14 cellular contexts compared by ENCODE assay signal in genomic region chr5:37735649-37736347, GRCh38.
DNase-seq lines count a peak whose midpoint lies in the region; ATAC-seq, FAIRE-seq and TF ChIP-seq lines count a peak whose summit lies in the region.
"Had no signal": no experiment of that assay in that cellular context is flagged by ENCODE, and none has a peak within 500 bp of the region (broad histone marks: within the 10 kb centered on the region; RNA-seq: fewer than 3 reads in every experiment).

No MANE protein-coding gene starts in this region.

- H3K36me3 ChIP-seq in GM12878 (ENCODE audit: control insufficient read depth in 2 of 2, insufficient read depth in 2 of 2, low read length in 1 of 2) = no peaks in the 10 kb centered on the region; a peak in 1 of 4 replicates

- no peaks in the 10 kb centered on the region for H3K79me2 ChIP-seq in GM12878 (ENCODE audit: control insufficient read depth, insufficient read depth, low read length)

- H3K9me3 ChIP-seq in GM12878 (replicated peaks; ENCODE audit: control insufficient read depth, insufficient read depth, low read length) = no peaks in the 10 kb centered on the region; the same call in 2 of the 3 replicates

- in situ Hi-C loops in GM12878 (cut with MboI) = no loop called here

- no peak for TF ChIP-seq CTCF in GM12878 (IDR thresholded peaks at IDR 0.05 in 2 of 3, conservative IDR thresholded peaks at IDR 0.05 in 1 of 3; ENCODE audit: control insufficient read depth in 2 of 3, extremely low read depth in 1 of 3, insufficient read depth in 1 of 3, low read depth in 3 of 3, low read length in 3 of 3)

- SMC1A ChIA-PET in GM12878 (lab: Charles Lee; ENCODE audit: uncharacterized antibody, unreplicated experiment) = interaction anchor here (1.0 to 2.0 kb wide), 4 partner anchors 11 to 26 kb away, joined by 3 to 13 read pairs (median 4); no protein-coding TSS in a partner anchor

- H3K4me1 ChIP-seq in GM12878 (ENCODE audit: control insufficient read depth, insufficient read depth, low read length) = peaks cover 6% of the 10 kb centered on the region

- DNase-seq in EL (peak; percentile 21), NCI-H1694 treated with DMSO at 0.1 percent for 48 hours (lab: John Stamatoyannopoulos, UW) (peak; percentile 27), GM12878 (ENCODE audit: low read depth, low spot score) (no peak), myocyte (ENCODE audit: low read depth) (peak; percentile 75), GF-D8 (lab: John Stamatoyannopoulos, UW) (no peak), KG1 (lab: John Stamatoyannopoulos, UW) (no peak)
- no peak for DNase-seq in activated naive CD4-positive, alpha-beta T cell treated with anti-CD3 and anti-CD28 coated beads, Interleukin-2, amount 10 ng/mL, durations not matched to agents 7 days and 5 days
- DNase-seq in NK-92 treated with Interleukin-12 subunit alpha and Interleukin-12 subunit beta, amount 100 ng/mL, for 24 hours (lab: John Stamatoyannopoulos, UW) = no peak
- DNase-seq: activated T-cell treated with anti-CD3 and anti-CD28 coated beads for 4 hours, COR-L47, Kasumi-1, NCI-H774 had no signal

- no peaks in the 10 kb centered on the region for H3K27me3 Mint-ChIP-seq in activated naive CD4-positive, alpha-beta T cell treated with anti-CD3 and anti-CD28 coated beads, Interleukin-2, amount 10 ng/mL, durations not matched to agents 7 days and 5 days

- H2AFZ ChIP-seq in GM12878 (ENCODE audit: control insufficient read depth, low read depth, low read length) = no peak overlapping the region

- H3K27ac Mint-ChIP-seq in activated naive CD4-positive, alpha-beta T cell treated with anti-CD3 and anti-CD28 coated beads, Interleukin-2, amount 10 ng/mL, durations not matched to agents 7 days and 5 days = no peak overlapping the region
- H3K27ac Mint-ChIP-seq: mesothelial cell of epicardium had no signal

- H3K4me1 Mint-ChIP-seq in activated naive CD4-positive, alpha-beta T cell treated with anti-CD3 and anti-CD28 coated beads, Interleukin-2, amount 10 ng/mL, durations not matched to agents 7 days and 5 days = peaks cover 15% of the 10 kb centered on the region

- no TSS peak for BruUV-seq in GM12878 (replicated peaks; lab: Mats Ljungman, UMichigan)

- no peak for FAIRE-seq in GM12878 (lab: Jason Lieb, UNC)

- no peak overlapping the region for H3K9ac ChIP-seq in GM12878 (ENCODE audit: control insufficient read depth, insufficient read depth, low read length)

- no peak overlapping the region for H3K4me2 ChIP-seq in GM12878 (ENCODE audit: control insufficient read depth, insufficient read depth)

- 74% methylated on average over 4 of the region's 4 CpGs for WGBS in GM12878 (ENCODE audit: insufficient coverage, insufficient replicate concordance, low lambda C conversion rate, missing lambda C conversion rate)

- no peak overlapping the region for H3K4me3 Mint-ChIP-seq in activated naive CD4-positive, alpha-beta T cell treated with anti-CD3 and anti-CD28 coated beads, Interleukin-2, amount 10 ng/mL, durations not matched to agents 7 days and 5 days
- H3K4me3 Mint-ChIP-seq: mesothelial cell of epicardium had no signal

- no peak overlapping the region for H3K27ac ChIP-seq in GM12878 (ENCODE audit: control insufficient read depth, insufficient read depth)

- ATAC-seq in GM12878 = peak; percentile 38; the same call in 2 of the 3 replicates

- no peak overlapping the region for H3K4me3 ChIP-seq in GM12878
- H3K4me3 ChIP-seq: coronary artery had no signal

- no peaks in the 10 kb centered on the region for H3K27me3 ChIP-seq in GM12878 (replicated peaks in 1 of 2; ENCODE audit: control insufficient read depth in 2 of 2, insufficient read depth in 2 of 2, low read length in 1 of 2)

- TF ChIP-seq EP300 in GM12878 (IDR thresholded peaks at IDR 0.05; ENCODE audit: borderline replicate concordance in 1 of 2, control insufficient read depth in 1 of 2, low read depth in 2 of 2, low read length in 2 of 2) = no peak

- peaks cover 10% of the 10 kb centered on the region for H3K36me3 Mint-ChIP-seq in activated naive CD4-positive, alpha-beta T cell treated with anti-CD3 and anti-CD28 coated beads, Interleukin-2, amount 10 ng/mL, durations not matched to agents 7 days and 5 days

- TF ChIP-seq POLR2A in GM12878 (IDR thresholded peaks at IDR 0.05; ENCODE audit: low read depth, low read length) = no peak

- no peak for TF ChIP-seq RAD21 in GM12878 (IDR thresholded peaks at IDR 0.05; ENCODE audit: insufficient read depth, low read depth, low read length)

- RAD21 ChIA-PET in GM12878 (lab: Charles Lee; ENCODE audit: unreplicated experiment) = interaction anchor here (1.6 kb wide), 1 partner anchor 323 kb away, joined by 4 read pairs; no protein-coding TSS in a partner anchor

- POLR2A ChIA-PET in GM12878 (lab: Charles Lee) = interaction anchor here (0.6 kb wide), 1 partner anchor 1559 kb away, joined by 5 read pairs; no protein-coding TSS in a partner anchor

- no peaks in the 10 kb centered on the region for H3K9me3 Mint-ChIP-seq in activated naive CD4-positive, alpha-beta T cell treated with anti-CD3 and anti-CD28 coated beads, Interleukin-2, amount 10 ng/mL, durations not matched to agents 7 days and 5 days
- H3K9me3 Mint-ChIP-seq: mesothelial cell of epicardium had no signal

- intact Hi-C loops in GM12878 (cut with micrococcal nuclease; ENCODE audit: unreplicated experiment) = no loop called here

- no peaks in the 10 kb centered on the region for H4K20me1 ChIP-seq in GM12878 (ENCODE audit: control insufficient read depth, insufficient read depth)

- CTCF ChIA-PET in GM12878 (lab: Yijun Ruan, JAX) = interaction anchor here (3.0 kb wide), 1 partner anchor 12 kb away, joined by 14 read pairs; no protein-coding TSS in a partner anchor
- CTCF ChIA-PET in activated naive CD4-positive, alpha-beta T cell treated with anti-CD3 and anti-CD28 coated beads, Interleukin-2, amount 10 ng/mL, durations not matched to agents 7 days and 5 days (lab: Charles Lee) = interaction anchor here (1.6 to 2.7 kb wide), 4 partner anchors 11 to 323 kb away, joined by 3 to 17 read pairs (median 6); no protein-coding TSS in a partner anchor

TF ChIP-seq in GM12878, 131 proteins besides CTCF, POLR2A, EP300 and RAD21:
- no peak for TF ChIP-seq NR2C2 (IDR thresholded peaks at IDR 0.05; ENCODE audit: borderline replicate concordance, control insufficient read depth, insufficient read length, low read depth)
- no peak for TF ChIP-seq PAX8 (IDR thresholded peaks at IDR 0.05)
- no peak for TF ChIP-seq IKZF2 (IDR thresholded peaks at IDR 0.05)
- TF ChIP-seq IKZF1 (conservative IDR thresholded peaks at IDR 0.05) = no peak

Comparison
In these comparisons a context has a peak if more than half of its experiments do, and no peak if none do; other contexts are left out.
1. DNase-seq: peak in EL (single experiment), NCI-H1694 treated with DMSO at 0.1 percent for 48 hours (single experiment) and myocyte (single experiment); none in GM12878 (single experiment), activated naive CD4-positive, alpha-beta T cell treated with anti-CD3 and anti-CD28 coated beads, Interleukin-2, amount 10 ng/mL, durations not matched to agents 7 days and 5 days (single experiment), GF-D8 (single experiment), NK-92 treated with Interleukin-12 subunit alpha and Interleukin-12 subunit beta, amount 100 ng/mL, for 24 hours (single experiment) and KG1 (single experiment).